2 cellular contexts compared by ENCODE assay signal in the genomic region with DNA sequence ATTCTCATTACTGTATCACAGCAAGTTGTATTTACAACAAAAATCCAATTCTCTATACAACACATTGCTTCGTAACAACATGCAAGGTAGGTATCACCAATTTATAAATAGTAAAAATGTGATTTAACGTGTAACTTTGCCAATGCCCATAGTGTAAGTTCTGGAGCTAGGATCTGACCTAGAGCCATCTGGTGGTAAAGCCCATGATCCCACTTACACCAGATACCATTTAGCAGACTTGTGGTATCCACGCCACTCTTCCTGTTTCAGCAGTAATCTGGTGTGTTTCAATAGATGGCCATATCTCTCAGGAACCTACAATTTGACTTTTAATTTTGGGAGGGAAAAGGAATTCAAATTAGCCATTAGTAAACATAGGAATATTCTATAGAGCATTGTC.
TF ChIP-seq lines count a peak whose summit lies in the region.

No MANE protein-coding gene starts in this region.

TF ChIP-seq in HepG2, 621 proteins besides CTCF, POLR2A, EP300 and RAD21:
- TF ChIP-seq ZNF530 (CRISPR knock-in tag; IDR thresholded peaks at IDR 0.05; ENCODE audit: low read depth): no peak
- peak; percentile 40 for TF ChIP-seq STAG1 (CRISPR knock-in tag; IDR thresholded peaks at IDR 0.05)
- no peak for TF ChIP-seq CENPX (CRISPR knock-in tag; IDR thresholded peaks at IDR 0.05)

TF ChIP-seq in WTC11, 78 proteins besides CTCF, POLR2A, EP300 and RAD21:
- TF ChIP-seq ZNF423 (CRISPR knock-in tag; IDR thresholded peaks at IDR 0.05) (no peak), OVOL2 (CRISPR knock-in tag; IDR thresholded peaks at IDR 0.05; ENCODE audit: borderline replicate concordance) (no peak), TEAD1 (CRISPR knock-in tag; IDR thresholded peaks at IDR 0.05) (no peak), IRF1 (CRISPR knock-in tag; IDR thresholded peaks at IDR 0.05) (no peak), ZNF263 (CRISPR knock-in tag; IDR thresholded peaks at IDR 0.05; ENCODE audit: low read depth) (no peak), CBFB (CRISPR knock-in tag; IDR thresholded peaks at IDR 0.05; ENCODE audit: low read depth) (no peak), ZNF396 (CRISPR knock-in tag; IDR thresholded peaks at IDR 0.05; ENCODE audit: borderline replicate concordance) (no peak), NFATC4 (CRISPR knock-in tag; IDR thresholded peaks at IDR 0.05) (no peak), MXD4 (CRISPR knock-in tag; IDR thresholded peaks at IDR 0.05; ENCODE audit: borderline replicate concordance) (no peak)
- TF ChIP-seq, protein P1, sequence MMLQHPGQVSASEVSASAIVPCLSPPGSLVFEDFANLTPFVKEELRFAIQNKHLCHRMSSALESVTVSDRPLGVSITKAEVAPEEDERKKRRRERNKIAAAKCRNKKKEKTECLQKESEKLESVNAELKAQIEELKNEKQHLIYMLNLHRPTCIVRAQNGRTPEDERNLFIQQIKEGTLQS (CRISPR knock-in tag; conservative IDR thresholded peaks at IDR 0.05): no peak
- TF ChIP-seq, protein P2, sequence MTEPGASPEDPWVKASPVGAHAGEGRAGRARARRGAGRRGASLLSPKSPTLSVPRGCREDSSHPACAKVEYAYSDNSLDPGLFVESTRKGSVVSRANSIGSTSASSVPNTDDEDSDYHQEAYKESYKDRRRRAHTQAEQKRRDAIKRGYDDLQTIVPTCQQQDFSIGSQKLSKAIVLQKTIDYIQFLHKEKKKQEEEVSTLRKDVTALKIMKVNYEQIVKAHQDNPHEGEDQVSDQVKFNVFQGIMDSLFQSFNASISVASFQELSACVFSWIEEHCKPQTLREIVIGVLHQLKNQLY (CRISPR knock-in tag; IDR thresholded peaks at IDR 0.05): no peak
